ENCODE assay signal across 14 cellular contexts in genomic region chr1:181528241-181528640, GRCh38. TPM values are rescaled to one million over a fixed set of nuclear protein-coding genes. Genes with fewer than 3 reads are reported as not detected.
A peak's percentile ranks its signal among the peaks of the same experiment; 100 is the strongest.
DNase-seq lines count a peak whose midpoint lies in the region; ATAC-seq, FAIRE-seq and TF ChIP-seq lines count a peak whose summit lies in the region.
"Not testable (repeated sequence)": the region's sequence is repeated elsewhere in the genome, so short reads cannot be mapped to it uniquely, and the experiment has no call there.
"Had no signal": no experiment of that assay in that cellular context is flagged by ENCODE, and none has a peak within 500 bp of the region (broad histone marks: within the 10 kb centered on the region; RNA-seq: fewer than 3 reads in every experiment).

No MANE protein-coding gene starts in this region.

- H3K79me2 ChIP-seq in K562 (ENCODE audit: control insufficient read depth, insufficient read depth, low read length): not testable (repeated sequence)

- FAIRE-seq in K562 (lab: Jason Lieb, UNC): not testable (repeated sequence)

- BruUV-seq in K562 (replicated peaks; lab: Mats Ljungman, UMichigan): not testable (repeated sequence)

- not testable (repeated sequence) for H3K27ac ChIP-seq in HEK293 (ENCODE audit: extremely low read depth, low read depth, low read length); K562 (ENCODE audit: extremely low read depth, low read depth, low read length); esophagus muscularis mucosa (replicated peaks in 1 of 4)

- not testable (repeated sequence) for H3K4me1 ChIP-seq in HEK293 (ENCODE audit: control insufficient read depth, insufficient read depth, low read length); K562 (replicated peaks in 1 of 2; ENCODE audit: control insufficient read depth in 2 of 2, insufficient read depth in 2 of 2, low read length in 2 of 2); esophagus muscularis mucosa

- not testable (repeated sequence) for H3K4me3 ChIP-seq in HEK293 (ENCODE audit: low read depth, low read length); K562; esophagus muscularis mucosa

- intact Hi-C loops in K562 (cut with micrococcal nuclease); esophagus muscularis mucosa (cut with DNase I): not testable (repeated sequence)

- H3K9me1 ChIP-seq in K562 (ENCODE audit: control insufficient read depth, insufficient read depth, low read length): not testable (repeated sequence)

- TF ChIP-seq POLR2A in K562 (conservative IDR thresholded peaks at IDR 0.05); esophagus muscularis mucosa (IDR thresholded peaks at IDR 0.05; ENCODE audit: low read depth): not testable (repeated sequence)

- not testable (repeated sequence) for H3K27me3 ChIP-seq in K562 (ENCODE audit: control insufficient read depth in 2 of 2, insufficient read depth in 2 of 2, low read length in 2 of 2); esophagus muscularis mucosa

- H3K9me3 ChIP-seq in HEK293 (ENCODE audit: control insufficient read depth, insufficient read depth, low read depth, low read length); K562 (replicated peaks; ENCODE audit: control insufficient read depth, insufficient read depth, low read depth, low read length): not testable (repeated sequence)
- peaks cover 0 to 17% (median 5%) of the 10 kb centered on the region in 4 donors for H3K9me3 ChIP-seq in esophagus muscularis mucosa

- not testable (repeated sequence) for DNase-seq in K562 (ENCODE audit: extremely low read depth in 1 of 4, low spot score in 3 of 4)
- peak; percentile 8 for DNase-seq in esophagus muscularis mucosa (ENCODE audit: extremely low spot score)

- H3K9ac ChIP-seq in K562 (ENCODE audit: insufficient read depth in 1 of 2, low read depth in 2 of 2, low read length in 2 of 2): not testable (repeated sequence)

- not testable (repeated sequence) for ATAC-seq in K562

- not testable (repeated sequence) for TF ChIP-seq CTCF in HEK293 (tag by site-specific recombination; IDR thresholded peaks at IDR 0.05); K562 (IDR thresholded peaks at IDR 0.05 in 2 of 3, conservative IDR thresholded peaks at IDR 0.05 in 1 of 3; ENCODE audit: insufficient read depth in 2 of 3, low read depth in 1 of 3, low read length in 3 of 3); esophagus muscularis mucosa (IDR thresholded peaks at IDR 0.05)

- not testable (repeated sequence) for H3K36me3 ChIP-seq in HEK293 (ENCODE audit: control insufficient read depth in 2 of 2, insufficient read depth in 1 of 2, low read length in 2 of 2); K562 (ENCODE audit: control insufficient read depth, insufficient read depth, low read length); esophagus muscularis mucosa

- not testable (repeated sequence) for TF ChIP-seq RAD21 in K562 (CRISPR knock-in tag; conservative IDR thresholded peaks at IDR 0.05 in 1 of 2, IDR thresholded peaks at IDR 0.05 in 1 of 2)

- not testable (repeated sequence) for H3K4me2 ChIP-seq in K562 (ENCODE audit: insufficient read depth, low read length)

- not testable (repeated sequence) for TF ChIP-seq EP300 in K562 (IDR thresholded peaks at IDR 0.05; ENCODE audit: low read length); esophagus muscularis mucosa (IDR thresholded peaks at IDR 0.05)

- POLR2A ChIA-PET in HEK293 (lab: Yijun Ruan, JAX); K562 (lab: Yijun Ruan, JAX): not testable (repeated sequence)

- not testable (repeated sequence) for H4K20me1 ChIP-seq in K562 (replicated peaks; ENCODE audit: control insufficient read depth, insufficient read depth, low read length)

- in situ Hi-C loops in K562 (cut with MboI): not testable (repeated sequence)

- CTCF ChIA-PET in HEK293 (lab: Yijun Ruan, JAX); K562 (lab: Yijun Ruan, JAX; ENCODE audit: low intra/inter-chr PET ratio): not testable (repeated sequence)

- H2AFZ ChIP-seq in K562 (ENCODE audit: low read depth, low read length): not testable (repeated sequence)

TF ChIP-seq in HEK293, 187 proteins besides CTCF, POLR2A, EP300 and RAD21:
- peak; percentile 73 for TF ChIP-seq ZNF707 (tag by site-specific recombination; IDR thresholded peaks at IDR 0.05)

TF ChIP-seq in K562, 482 proteins besides CTCF, POLR2A, EP300 and RAD21:
- peak; percentile 90 for TF ChIP-seq ZNF707 (CRISPR knock-in tag; conservative IDR thresholded peaks at IDR 0.05)
TF ChIP-seq in K562: peak in this region for 1; not testable (repeated sequence) for 481.

RNA-seq across cellular contexts. Expression of gene CACNA1E, which starts 44.9 kb away (rescaled TPM):
- not detected in 2 replicates for total RNA-seq in K562 (2011; cell fraction: chromatin; rRNA removed; ENCODE audit: low replicate concordance)
- total RNA-seq in K562 (2011; cell fraction: nucleolus; rRNA removed): not detected in 2 replicates
- total RNA-seq in K562 (2011; cell fraction: nucleoplasm; rRNA removed): not detected in 2 replicates
- not detected in 2 replicates for total RNA-seq in K562 (2014; rRNA removed)
- total RNA-seq in K562 (2014; rRNA removed; fragmentation: Illumina TruSeq; extraction: Trizol): not detected in 2 replicates
- under 0.01 TPM in 1 of 2 replicates, not detected in the other for total RNA-seq in K562 (2015; rRNA removed; fragmentation: Illumina TruSeq; extraction: Trizol)
- total RNA-seq in K562 (2021): 0.04 and 0.07 TPM in 2 replicates
- polyA plus RNA-seq in K562 (2011; rRNA removed): not detected in 2 replicates
- polyA plus RNA-seq in K562 (2011; cell fraction: cytosol; rRNA removed): not detected in 2 replicates
- polyA plus RNA-seq in K562 (2011; cell fraction: nucleus; rRNA removed): 0.04 TPM in 1 of 2 replicates, not detected in the other
- 0.01 and 0.04 TPM in 2 replicates for polyA plus RNA-seq in K562 (2012)
- polyA plus RNA-seq in K562 (2014; fragmentation: Illumina TruSeq; extraction: Trizol): not detected in 2 replicates
- not detected for polyA plus RNA-seq in K562 (2014; fragmentation: Nextera tagmentation; extraction: Ambion mirVana)
- not detected in 2 replicates for polyA plus RNA-seq in K562 (2014; rRNA removed)
- not detected in 2 replicates for polyA minus RNA-seq in K562 (2011; rRNA and poly(A)+ RNA removed)
- polyA minus RNA-seq in K562 (2011; cell fraction: cytosol; rRNA and poly(A)+ RNA removed): not detected in 2 replicates
- under 0.01 TPM in 1 of 2 replicates, not detected in the other for polyA minus RNA-seq in K562 (2011; cell fraction: nucleus; rRNA and poly(A)+ RNA removed)
- total RNA-seq in esophagus muscularis mucosa: under 1 TPM; under 0.01 to 0.66 (median 0.25) TPM
- total RNA-seq: A172; A673; Calu3; CD4-positive, alpha-beta memory T cell; CD4-positive, alpha-beta T cell; CD4-positive, CD25-positive, alpha-beta regulatory T cell; CD8-positive, alpha-beta memory T cell; CD8-positive, alpha-beta T cell had no signal
- polyA plus RNA-seq: AG04450; BJ; CD14-positive monocyte; CD4-positive, alpha-beta memory T cell; CD4-positive, CD25-positive, alpha-beta regulatory T cell; CD8-positive, alpha-beta memory T cell had no signal
